In genomic region chr10:97849101-97849490, GRCh38 we compare ENCODE assay signal across 8 cellular contexts. TPM values are rescaled to one million over a fixed set of nuclear protein-coding genes. Genes with fewer than 3 reads are reported as not detected.
DNase-seq lines count a peak whose midpoint lies in the region; ATAC-seq lines count a peak whose summit lies in the region.

No MANE protein-coding gene starts in this region.

- no peak for DNase-seq in stimulated activated naive CD8-positive, alpha-beta T cell treated with anti-CD3 and anti-CD28 coated beads, Interleukin-15, Interleukin-2, amounts not matched to agents 100 U/mL and 50 U/mL, for 24 hours
- peak in 1 of 2 experiments; percentile 20 for DNase-seq in SJCRH30
- no peak for DNase-seq in NCI-H1048 (lab: John Stamatoyannopoulos, UW)
- no peak for DNase-seq in dermis blood vessel endothelial cell
- no peak for DNase-seq in GF-D8 (lab: John Stamatoyannopoulos, UW)

- H3K27ac Mint-ChIP-seq in stimulated activated naive CD8-positive, alpha-beta T cell treated with anti-CD3 and anti-CD28 coated beads, Interleukin-15, Interleukin-2, amounts not matched to agents 100 ng/mL and 50 ng/mL, for 24 hours: peak overlapping the region; percentile 67

- no peaks in the 10 kb centered on the region for H3K9me3 Mint-ChIP-seq in stimulated activated naive CD8-positive, alpha-beta T cell treated with anti-CD3 and anti-CD28 coated beads, Interleukin-15, Interleukin-2, amounts not matched to agents 100 ng/mL and 50 ng/mL, for 24 hours

- no peaks in the 10 kb centered on the region for H3K27me3 Mint-ChIP-seq in stimulated activated naive CD8-positive, alpha-beta T cell treated with anti-CD3 and anti-CD28 coated beads, Interleukin-15, Interleukin-2, amounts not matched to agents 100 ng/mL and 50 ng/mL, for 24 hours

- H3K27me3 ChIP-seq in SJCRH30 (no peaks in the 10 kb centered on the region), iPS-15b (ENCODE audit: control insufficient read depth, insufficient read depth, low read length) (peaks cover 35% of the 10 kb centered on the region)

- H3K36me3 ChIP-seq in SJCRH30: no peaks in the 10 kb centered on the region
- H3K36me3 ChIP-seq in iPS-15b (ENCODE audit: control insufficient read depth, insufficient read depth, low read length): no peaks in the 10 kb centered on the region
- H3K36me3 ChIP-seq in urinary bladder (ENCODE audit: insufficient read depth): no peaks in the 10 kb centered on the region

- WGBS in urinary bladder: 16% methylated on average over 8 of the region's 8 CpGs

- no peaks in the 10 kb centered on the region for H3K9me3 ChIP-seq in SJCRH30 (replicated peaks)
- no peaks in the 10 kb centered on the region for H3K9me3 ChIP-seq in iPS-15b (ENCODE audit: control insufficient read depth, insufficient read depth, low read length)

- H3K9ac ChIP-seq in iPS-15b (ENCODE audit: low read depth, low read length): no peak overlapping the region

- no peaks in the 10 kb centered on the region for H3K36me3 Mint-ChIP-seq in stimulated activated naive CD8-positive, alpha-beta T cell treated with anti-CD3 and anti-CD28 coated beads, Interleukin-15, Interleukin-2, amounts not matched to agents 100 ng/mL and 50 ng/mL, for 24 hours (ENCODE audit: low read depth)

- H3K4me3 Mint-ChIP-seq in stimulated activated naive CD8-positive, alpha-beta T cell treated with anti-CD3 and anti-CD28 coated beads, Interleukin-15, Interleukin-2, amounts not matched to agents 100 ng/mL and 50 ng/mL, for 24 hours: peak overlapping the region; percentile 78

- H3K4me1 ChIP-seq in SJCRH30 (peaks cover 4% of the 10 kb centered on the region; the same call in 1 of the 2 replicates), iPS-15b (ENCODE audit: control insufficient read depth, insufficient read depth, low read length) (peaks cover 2% of the 10 kb centered on the region), urinary bladder (ENCODE audit: insufficient read depth) (no peaks in the 10 kb centered on the region)

- no peak overlapping the region for H3K27ac ChIP-seq in SJCRH30
- H3K27ac ChIP-seq in urinary bladder (ENCODE audit: low read depth): no peak overlapping the region

- ATAC-seq in stimulated activated naive CD8-positive, alpha-beta T cell treated with anti-CD3 and anti-CD28 coated beads, Interleukin-15, Interleukin-2, amounts not matched to agents 100 U/mL and 50 U/mL, for 24 hours: no peak

- H3K4me1 Mint-ChIP-seq in stimulated activated naive CD8-positive, alpha-beta T cell treated with anti-CD3 and anti-CD28 coated beads, Interleukin-15, Interleukin-2, amounts not matched to agents 100 ng/mL and 50 ng/mL, for 24 hours (ENCODE audit: low read depth): peaks cover 40% of the 10 kb centered on the region

- H3K4me3 ChIP-seq in SJCRH30 (peak overlapping the region; percentile 50; the same call in 1 of the 2 replicates), iPS-15b (ENCODE audit: low read depth, low read length) (peak overlapping the region; percentile 54), urinary bladder (ENCODE audit: low read depth, low read length) (peak overlapping the region; percentile 66)

RNA-seq across cellular contexts. Expression of gene GOLGA7B, which starts 0.5 kb away (rescaled TPM):
- total RNA-seq in SJCRH30 (2014; rRNA removed; shearing (Covaris generic)): 0.35 and 0.93 TPM in 2 replicates
- 0.11 TPM for total RNA-seq in urinary bladder
- polyA plus RNA-seq in urinary bladder: 0.56 TPM
- total RNA-seq in dermis blood vessel endothelial cell: under 0.01 and 0.05 TPM in 2 replicates
